10 cellular contexts compared by ENCODE assay signal in the genomic region with DNA sequence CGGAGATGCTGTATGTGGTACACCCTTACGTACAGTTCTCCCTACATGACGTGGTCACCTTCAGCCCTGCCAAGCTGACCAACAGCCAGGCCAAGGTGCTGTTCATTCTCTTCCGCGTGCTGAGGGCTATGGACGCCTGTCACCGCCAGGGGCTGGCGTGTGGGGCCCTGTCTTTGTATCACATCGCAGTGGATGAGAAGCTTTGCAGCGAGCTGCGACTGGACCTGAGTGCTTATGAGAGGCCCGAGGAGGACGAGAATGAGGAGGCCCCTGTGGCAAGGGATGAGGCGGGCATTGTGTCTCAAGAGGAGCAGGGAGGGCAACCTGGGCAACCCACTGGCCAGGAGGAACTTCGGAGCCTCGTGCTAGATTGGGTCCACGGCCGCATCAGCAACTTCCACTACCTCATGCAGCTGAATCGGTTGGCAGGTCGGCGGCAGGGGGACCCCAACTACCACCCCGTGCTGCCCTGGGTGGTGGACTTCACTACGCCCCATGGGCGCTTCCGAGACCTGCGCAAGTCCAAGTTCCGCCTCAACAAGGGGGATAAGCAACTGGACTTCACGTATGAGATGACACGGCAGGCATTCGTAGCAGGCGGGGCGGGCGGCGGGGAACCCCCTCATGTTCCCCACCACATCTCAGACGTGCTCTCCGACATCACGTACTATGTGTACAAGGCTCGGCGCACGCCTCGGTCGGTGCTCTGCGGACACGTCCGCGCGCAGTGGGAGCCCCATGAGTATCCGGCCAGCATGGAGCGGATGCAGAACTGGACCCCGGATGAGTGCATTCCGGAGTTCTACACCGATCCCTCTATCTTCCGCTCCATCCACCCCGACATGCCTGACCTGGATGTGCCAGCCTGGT. TPM values are rescaled to one million over a fixed set of nuclear protein-coding genes. Genes with fewer than 3 reads are reported as not detected.
DNase-seq lines count a peak whose midpoint lies in the region; ATAC-seq, FAIRE-seq and TF ChIP-seq lines count a peak whose summit lies in the region.
"Had no signal": no experiment of that assay in that cellular context is flagged by ENCODE, and none has a peak within 500 bp of the region (broad histone marks: within the 10 kb centered on the region; RNA-seq: fewer than 3 reads in every experiment).

No MANE protein-coding gene starts in this region.

- H4K20me1 ChIP-seq in Loucy (ENCODE audit: insufficient read depth, low read length, poor library complexity, severe bottlenecking) = no peaks in the 10 kb centered on the region
- H4K20me1 ChIP-seq in neural progenitor cell (ENCODE audit: low read depth) = no peaks in the 10 kb centered on the region

- peak overlapping the region; percentile 25 to 76 (median 67) for H3K27ac Mint-ChIP-seq in CD14-positive monocyte
- H3K27ac Mint-ChIP-seq in dendritic cell treated with granulocyte-macrophage colony-stimulating factor and Interleukin-4, amounts not matched to agents 40 ng/mL and 50 ng/mL, for 4 days = peak overlapping the region; percentile 88
- no peak overlapping the region for H3K27ac Mint-ChIP-seq in neural progenitor cell

- H3K9me3 Mint-ChIP-seq in CD14-positive monocyte (no peaks in the 10 kb centered on the region), neural progenitor cell (no peaks in the 10 kb centered on the region)
- no peaks in the 10 kb centered on the region for H3K9me3 Mint-ChIP-seq in dendritic cell treated with granulocyte-macrophage colony-stimulating factor and Interleukin-4, amounts not matched to agents 40 ng/mL and 50 ng/mL, for 4 days

- H2AFZ ChIP-seq in Loucy (ENCODE audit: low read length) (no peak overlapping the region), neural progenitor cell (replicated peaks) (no peak overlapping the region)

- H3K4me1 ChIP-seq in Loucy (ENCODE audit: insufficient read depth, low read length, poor library complexity, severe bottlenecking) (peaks cover 32% of the 10 kb centered on the region), neural progenitor cell (no peaks in the 10 kb centered on the region)

- no peak overlapping the region for H3K27ac ChIP-seq in neural progenitor cell

- peak overlapping the region; percentile 75 to 90 for H3K4me3 Mint-ChIP-seq in CD14-positive monocyte
- peak overlapping the region; percentile 88 for H3K4me3 Mint-ChIP-seq in dendritic cell treated with granulocyte-macrophage colony-stimulating factor and Interleukin-4, amounts not matched to agents 40 ng/mL and 50 ng/mL, for 4 days
- H3K4me3 Mint-ChIP-seq in neural progenitor cell = peak overlapping the region; percentile 77

- no peak for FAIRE-seq in GM19239 (lab: Jason Lieb, UNC)

- H3K79me2 ChIP-seq in Loucy (ENCODE audit: insufficient read depth, low read length) (peaks cover 9% of the 10 kb centered on the region; the same call in 1 of the 2 replicates), neural progenitor cell (ENCODE audit: low read depth) (no peaks in the 10 kb centered on the region)

- no peaks in the 10 kb centered on the region for H3K9me3 ChIP-seq in Loucy (ENCODE audit: insufficient read depth, low read depth, low read length)
- H3K9me3 ChIP-seq in neural progenitor cell (ENCODE audit: low read depth) = no peaks in the 10 kb centered on the region

- H3K27me3 ChIP-seq in Loucy (ENCODE audit: insufficient read depth, low read length, poor library complexity, severe bottlenecking) = no peaks in the 10 kb centered on the region
- no peaks in the 10 kb centered on the region for H3K27me3 ChIP-seq in neural progenitor cell

- DNase-seq in CD14-positive monocyte (ENCODE audit: low spot score) (no peak), neural progenitor cell (ENCODE audit: low spot score) (no peak), AG08396 (ENCODE audit: low spot score) (no peak), GM19239 (ENCODE audit: insufficient read length, low spot score) (no peak), NCI-H524 treated with DMSO at 0.1 percent for 48 hours (lab: John Stamatoyannopoulos, UW) (no peak)
- DNase-seq: effector CD8-positive, alpha-beta T cell; NCI-H187 treated with DMSO at 0.1 percent for 48 hours had no signal

- peak overlapping the region; percentile 77 for H3K4me3 ChIP-seq in Loucy (ENCODE audit: low read length, poor library complexity, severe bottlenecking)
- no peak overlapping the region for H3K4me3 ChIP-seq in neural progenitor cell

- H3K36me3 ChIP-seq in Loucy (ENCODE audit: insufficient read depth, low read length) (no peaks in the 10 kb centered on the region), neural progenitor cell (no peaks in the 10 kb centered on the region)

- peaks cover 15 to 49% of the 10 kb centered on the region in 2 donors for H3K36me3 Mint-ChIP-seq in CD14-positive monocyte
- H3K36me3 Mint-ChIP-seq in dendritic cell treated with granulocyte-macrophage colony-stimulating factor and Interleukin-4, amounts not matched to agents 40 ng/mL and 50 ng/mL, for 4 days (ENCODE audit: low read depth) = peaks cover 61% of the 10 kb centered on the region
- no peaks in the 10 kb centered on the region for H3K36me3 Mint-ChIP-seq in neural progenitor cell

- H3K9me2 ChIP-seq in Loucy (replicated peaks; ENCODE audit: low read depth, low read length) = no peaks in the 10 kb centered on the region

- ATAC-seq in HG03442 (IDR thresholded peaks at IDR 0.05; ENCODE audit: unreplicated experiment) = no peak

- TF ChIP-seq CTCF in CD14-positive monocyte (IDR thresholded peaks at IDR 0.05) (no peak), Loucy (conservative IDR thresholded peaks at IDR 0.05; ENCODE audit: low read length) (no peak), neural progenitor cell (IDR thresholded peaks at IDR 0.05) (no peak)

- H3K27me3 Mint-ChIP-seq in CD14-positive monocyte (ENCODE audit: low read depth in 3 of 3) (peaks cover 0 to 2% (median 0%) of the 10 kb centered on the region in 3 donors), neural progenitor cell (ENCODE audit: insufficient read depth, low read depth) (peaks cover 5% of the 10 kb centered on the region)
- no peaks in the 10 kb centered on the region for H3K27me3 Mint-ChIP-seq in dendritic cell treated with granulocyte-macrophage colony-stimulating factor and Interleukin-4, amounts not matched to agents 40 ng/mL and 50 ng/mL, for 4 days

- intact Hi-C loops in CD14-positive monocyte (cut with micrococcal nuclease) = loop anchor here (2.0 to 10.0 kb wide), 2 partner anchors 57 to 109 kb away; a partner anchor contains a TSS
- intact Hi-C loops in dendritic cell treated with granulocyte-macrophage colony-stimulating factor and Interleukin-4, amounts not matched to agents 40 ng/mL and 50 ng/mL, for 4 days (cut with micrococcal nuclease) = loop anchor here (5.0 kb wide), 1 partner anchor 36 kb away; a partner anchor contains a TSS

- H3F3A ChIP-seq in Loucy (ENCODE audit: low read depth) = no peaks in the 10 kb centered on the region
- peaks cover 18% of the 10 kb centered on the region for H3F3A ChIP-seq in neural progenitor cell (ENCODE audit: low read depth)

- H3K4me1 Mint-ChIP-seq in CD14-positive monocyte (peaks cover 38% of the 10 kb centered on the region), neural progenitor cell (peaks cover 10% of the 10 kb centered on the region)
- H3K4me1 Mint-ChIP-seq in dendritic cell treated with granulocyte-macrophage colony-stimulating factor and Interleukin-4, amounts not matched to agents 40 ng/mL and 50 ng/mL, for 4 days (ENCODE audit: low read depth) = peaks cover 82% of the 10 kb centered on the region

- peak overlapping the region; percentile 85 for H3K4me2 ChIP-seq in Loucy (ENCODE audit: low read depth, low read length, poor library complexity, severe bottlenecking)
- H3K4me2 ChIP-seq in neural progenitor cell = no peak overlapping the region

- H3K9ac ChIP-seq in Loucy (ENCODE audit: low read depth, low read length, poor library complexity, severe bottlenecking) = peak overlapping the region; percentile 73
- no peak overlapping the region for H3K9ac ChIP-seq in neural progenitor cell

RNA-seq across cellular contexts. Expression of a gene that starts 1.4 kb away (rescaled TPM):
- polyA plus RNA-seq in CD14-positive monocyte = 1 to 10 TPM; 6.2 to 8.8 TPM
- total RNA-seq in neural progenitor cell (ENCODE audit: low replicate concordance) = 1.9 and 10.4 TPM in 2 replicates

RNA-seq across cellular contexts. Expression of a gene that starts 15.7 kb away (rescaled TPM):
- polyA plus RNA-seq in CD14-positive monocyte = not detected
- total RNA-seq in neural progenitor cell (ENCODE audit: low replicate concordance) = 0.15 and 0.28 TPM in 2 replicates

RNA-seq across cellular contexts. Expression of a gene that starts 16.8 kb away (rescaled TPM):
- polyA plus RNA-seq in CD14-positive monocyte = under 1 TPM; 0.75 to 0.79 TPM
- 0.59 TPM in 1 of 2 replicates, not detected in the other for total RNA-seq in neural progenitor cell (ENCODE audit: low replicate concordance)

RNA-seq across cellular contexts. Expression of a gene that starts 36.0 kb away (rescaled TPM):
- polyA plus RNA-seq in CD14-positive monocyte = 1 to 10 TPM; 8.0 to 9.9 TPM
- total RNA-seq in neural progenitor cell (ENCODE audit: low replicate concordance) = 57.9 and 93.5 TPM in 2 replicates

RNA-seq across cellular contexts. Expression of a gene that starts 41.2 kb away (rescaled TPM):
- 10 to 100 TPM; 53.3 to 78.0 TPM for polyA plus RNA-seq in CD14-positive monocyte
- 119 and 173 TPM in 2 replicates for total RNA-seq in neural progenitor cell (ENCODE audit: low replicate concordance)
